Comparison of ENCODE assay signal across 16 cellular contexts in genomic region chr9:117720555-117720954, GRCh38. TPM values are rescaled to one million over a fixed set of nuclear protein-coding genes. Genes with fewer than 3 reads are reported as not detected.
DNase-seq lines count a peak whose midpoint lies in the region; ATAC-seq and TF ChIP-seq lines count a peak whose summit lies in the region.
"Had no signal": no experiment of that assay in that cellular context is flagged by ENCODE, and none has a peak within 500 bp of the region (broad histone marks: within the 10 kb centered on the region; RNA-seq: fewer than 3 reads in every experiment).

No MANE protein-coding gene starts in this region.

- peak overlapping the region; percentile 70 for H3K9ac ChIP-seq in adipocyte (ENCODE audit: low read length)
- H3K9ac ChIP-seq: neural progenitor cell had no signal

- no peak overlapping the region for H3K4me3 ChIP-seq in BJ (ENCODE audit: low read depth, low read length)
- peak overlapping the region; percentile 45 for H3K4me3 ChIP-seq in adipocyte (ENCODE audit: low read length)
- no peak overlapping the region for H3K4me3 ChIP-seq in heart right ventricle
- no peak overlapping the region for H3K4me3 ChIP-seq in stomach
- H3K4me3 ChIP-seq: lung, neural progenitor cell, vagina had no signal

- intact Hi-C loops in heart right ventricle (cut with DNase I) (no loop called here), sciatic nerve (cut with DNase I) (no loop called here), stomach (cut with DNase I; ENCODE audit: low total_unique reads) (no loop called here)

- POLR2A ChIA-PET in BJ (lab: Charles Lee) = no interaction called here

- H3K27ac ChIP-seq in heart right ventricle = peak overlapping the region in 8 of 10 donors; percentile 4 to 66 (median 34)
- no peak overlapping the region for H3K27ac ChIP-seq in stomach
- H3K27ac ChIP-seq: neural progenitor cell, vagina had no signal

- H3K9me3 ChIP-seq in adipocyte (ENCODE audit: control insufficient read depth, low read length) (no peaks in the 10 kb centered on the region), heart right ventricle (no peaks in the 10 kb centered on the region), stomach (no peaks in the 10 kb centered on the region)
- H3K9me3 ChIP-seq: vagina had no signal

- 42 to 44% methylated on average over 5 of the region's 5 CpGs for WGBS in heart right ventricle, 2 donors
- WGBS in stomach, 5 donors = 53 to 65% (median 59%) methylated on average over 5 of the region's 5 CpGs

- CTCF ChIA-PET in BJ (lab: Yijun Ruan, JAX) = no interaction called here

- H3K36me3 ChIP-seq in BJ (ENCODE audit: control insufficient read depth, insufficient read depth, low read length) (no peaks in the 10 kb centered on the region), adipocyte (ENCODE audit: control insufficient read depth, insufficient read depth, low read length, severe bottlenecking) (no peaks in the 10 kb centered on the region), heart right ventricle (peaks cover 0 to 4% (median 0%) of the 10 kb centered on the region in 9 donors), stomach (no peaks in the 10 kb centered on the region)
- H3K36me3 ChIP-seq: neural progenitor cell, vagina had no signal

- peak; percentile 82 for DNase-seq in BJ (ENCODE audit: low read depth)
- DNase-seq in adipocyte (ENCODE audit: low read depth) = peak; percentile 41
- peak; percentile 37 to 66 for DNase-seq in heart right ventricle
- no peak for DNase-seq in sciatic nerve (ENCODE audit: low spot score)
- DNase-seq in stomach = no peak
- DNase-seq in NK-92 (lab: John Stamatoyannopoulos, UW; ENCODE audit: unreplicated experiment) = no peak
- DNase-seq in activated CD8-positive, alpha-beta memory T cell treated with anti-CD3 and anti-CD28 coated beads, Interleukin-2, amount 50 U/mL, for 4 hours = no peak
- no peak for DNase-seq in Ammon's horn (ENCODE audit: low spot score)
- DNase-seq: activated CD4-positive, alpha-beta T cell treated with anti-CD3 and anti-CD28 coated beads, Interleukin-2, amount 10 ng/mL, durations not matched to agents 24 days and 14 days; activated T-cell treated with anti-CD3 and anti-CD28 coated beads, Interleukin-2, amount 50 U/mL, for 72 hours; effector CD4-positive, alpha-beta T cell; NCI-H1436 treated with DMSO at 0.1 percent for 48 hours; NCI-H510A treated with DMSO at 0.1 percent for 48 hours had no signal

- ATAC-seq in heart right ventricle (peak; percentile 78 to 91 (median 89)), sciatic nerve (peak; percentile 96)
- ATAC-seq: activated T-cell treated with anti-CD3 and anti-CD28 coated beads, Interleukin-2, amount 50 U/mL, for 72 hours had no signal

- no peaks in the 10 kb centered on the region for H3K27me3 ChIP-seq in BJ (ENCODE audit: control insufficient read depth, insufficient read depth, low read length)
- no peaks in the 10 kb centered on the region for H3K27me3 ChIP-seq in adipocyte (replicated peaks; ENCODE audit: control insufficient read depth, insufficient read depth, low read length)
- H3K27me3 ChIP-seq in heart right ventricle = no peaks in the 10 kb centered on the region
- no peaks in the 10 kb centered on the region for H3K27me3 ChIP-seq in stomach
- H3K27me3 ChIP-seq: neural progenitor cell, vagina had no signal

- TF ChIP-seq EP300 in stomach (IDR thresholded peaks at IDR 0.05) = no peak

- TF ChIP-seq CTCF in BJ (IDR thresholded peaks at IDR 0.05; ENCODE audit: insufficient read depth, low read depth, low read length) (no peak), heart right ventricle (IDR thresholded peaks at IDR 0.05) (no peak), stomach (IDR thresholded peaks at IDR 0.05) (no peak)

- TF ChIP-seq POLR2A in stomach (IDR thresholded peaks at IDR 0.05) = no peak

- peaks cover 78% of the 10 kb centered on the region for H3K4me1 ChIP-seq in adipocyte (ENCODE audit: control insufficient read depth, insufficient read depth, low read length)
- peaks cover 21 to 98% (median 75%) of the 10 kb centered on the region in 9 donors for H3K4me1 ChIP-seq in heart right ventricle
- no peaks in the 10 kb centered on the region for H3K4me1 ChIP-seq in stomach
- H3K4me1 ChIP-seq: neural progenitor cell had no signal

RNA-seq across cellular contexts. Expression of gene TLR4, which starts 16.4 kb away (rescaled TPM):
- polyA plus RNA-seq in BJ (2011; rRNA removed) = 5.4 and 9.2 TPM in 2 replicates
- polyA minus RNA-seq in BJ (2011; rRNA and poly(A)+ RNA removed) = 10.3 and 12.8 TPM in 2 replicates
- 10 to 100 TPM in 7 of 10 donors, 1 to 10 TPM in 3; 6.5 to 24.7 (median 11.6) TPM for total RNA-seq in heart right ventricle
- polyA plus RNA-seq in heart right ventricle = 1 to 10 TPM; 2.3 to 3.6 TPM
- total RNA-seq in sciatic nerve = 25.3 TPM
- 10 to 100 TPM in 2 of 5 donors, 1 to 10 TPM in 2, under 1 TPM in 1; 0.29 to 24.8 (median 9.9) TPM for total RNA-seq in stomach
- polyA plus RNA-seq in stomach = 1 to 10 TPM in 2 of 3 donors, under 1 TPM in 1; 0.85 to 3.2 (median 3.1) TPM
- total RNA-seq: activated CD4-positive, alpha-beta T cell treated with anti-CD3 and anti-CD28 coated beads, Interleukin-2, amount 10 ng/mL, durations not matched to agents 24 days and 14 days had no signal

Comparison
In these comparisons a context has a peak if more than half of its experiments do, and no peak if none do; other contexts are left out.
1. DNase-seq: peak in BJ (single experiment), adipocyte (single experiment) and heart right ventricle (2 of 2); none in sciatic nerve (single experiment), stomach (single experiment), NK-92 (single experiment), activated CD8-positive, alpha-beta memory T cell treated with anti-CD3 and anti-CD28 coated beads, Interleukin-2, amount 50 U/mL, for 4 hours (single experiment) and Ammon's horn (single experiment).
2. H3K27ac ChIP-seq: peak in heart right ventricle (8 of 10); none in stomach (0 of 5).